Comparison of ENCODE assay signal across 8 cellular contexts in the genomic region with DNA sequence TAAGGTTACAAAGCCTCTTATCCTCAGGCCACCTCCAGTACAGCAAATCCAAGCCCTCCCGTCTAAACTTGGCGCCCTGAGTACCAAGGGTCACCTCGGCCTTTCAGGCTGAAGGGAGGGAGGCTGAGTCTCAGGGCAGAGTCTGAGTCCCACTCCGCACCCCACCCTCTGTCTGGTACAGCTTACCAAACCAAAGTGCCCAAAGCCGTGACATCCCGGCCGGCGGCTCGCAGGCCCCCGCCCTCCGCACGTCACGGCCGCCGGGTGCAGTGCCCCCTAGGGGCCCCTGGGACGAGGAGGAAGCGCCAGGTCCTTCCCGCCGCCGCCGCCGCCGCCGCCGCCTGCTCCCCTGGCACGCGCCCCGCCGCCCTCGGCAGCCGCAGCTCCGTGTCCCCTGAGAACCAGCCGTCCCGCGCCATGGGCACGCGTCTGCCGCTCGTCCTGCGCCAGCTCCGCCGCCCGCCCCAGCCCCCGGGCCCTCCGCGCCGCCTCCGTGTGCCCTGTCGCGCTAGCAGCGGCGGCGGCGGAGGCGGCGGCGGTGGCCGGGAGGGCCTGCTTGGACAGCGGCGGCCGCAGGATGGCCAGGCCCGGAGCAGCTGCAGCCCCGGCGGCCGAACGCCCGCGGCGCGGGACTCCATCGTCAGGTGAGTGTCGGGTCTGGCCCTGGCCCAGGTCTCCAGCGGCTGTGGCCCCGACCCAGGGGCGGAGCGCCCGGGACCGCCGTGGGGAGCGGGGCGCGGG. TPM values are rescaled to one million over a fixed set of nuclear protein-coding genes. Genes with fewer than 3 reads are reported as not detected.
A peak's percentile ranks its signal among the peaks of the same experiment; 100 is the strongest.
DNase-seq lines count a peak whose midpoint lies in the region; ATAC-seq, FAIRE-seq and TF ChIP-seq lines count a peak whose summit lies in the region.

TSS of gene MTHFD1L (plus strand) at position 297 of the 741 bp plus-strand sequence. CDS start at position 418, 121 bp downstream.

- intact Hi-C loops in kidney (cut with DNase I): no loop called here

- peak; percentile 69 for DNase-seq in NK-92 treated with Interleukin-12 subunit alpha and Interleukin-12 subunit beta, amount 100 ng/mL, for 24 hours (lab: John Stamatoyannopoulos, UW)
- DNase-seq in NK-92 (lab: John Stamatoyannopoulos, UW; ENCODE audit: unreplicated experiment) (no peak), NCI-H146 treated with DMSO at 0.1 percent for 48 hours (lab: John Stamatoyannopoulos, UW; ENCODE audit: unreplicated experiment) (peak; percentile 62), kidney (peak; percentile 94)
- peak; percentile 31 to 49 (median 43) for DNase-seq in activated CD4-positive, CD25-positive, alpha-beta regulatory T cell (lab: John Stamatoyannopoulos, UW)
- peak; percentile 35 for DNase-seq in central memory CD8-positive, alpha-beta T cell (ENCODE audit: low spot score in 2 of 2)
- DNase-seq in stimulated activated CD4-positive, alpha-beta T cell treated with anti-CD3 and anti-CD28 coated beads, Interleukin-15, amount 100 ng/mL, for 24 hours: peak; percentile 88

- H3K27ac ChIP-seq in kidney (ENCODE audit: low read depth in 2 of 2, low read length in 2 of 2): peak within 1 kb of the TSS; percentile 91 to 93

- FAIRE-seq in kidney (lab: Jason Lieb, UNC): no peak

- ATAC-seq in HG02840 (IDR thresholded peaks at IDR 0.05; ENCODE audit: low FRiP score, unreplicated experiment): peak; percentile 65
- ATAC-seq in central memory CD8-positive, alpha-beta T cell (replicated peaks; ENCODE audit: extremely low read depth, poor library complexity, severe bottlenecking): peak; percentile 73

- no peaks in the 10 kb centered on the region for H3K36me3 ChIP-seq in kidney (ENCODE audit: control insufficient read depth in 1 of 2, insufficient read depth in 2 of 2, low read length in 2 of 2)

- H3K27ac Mint-ChIP-seq in central memory CD8-positive, alpha-beta T cell (ENCODE audit: low read depth): no peak within 1 kb of the TSS

- H3K4me3 Mint-ChIP-seq in central memory CD8-positive, alpha-beta T cell: peak within 1 kb of the TSS; percentile 79

- peaks cover 6% of the 10 kb centered on the region for H3K4me1 Mint-ChIP-seq in central memory CD8-positive, alpha-beta T cell

- TF ChIP-seq CTCF in kidney (IDR thresholded peaks at IDR 0.05; ENCODE audit: borderline replicate concordance, extremely low read depth, insufficient read depth): peak; percentile 44

- H3K9ac ChIP-seq in kidney (ENCODE audit: low read length in 2 of 2): peak within 1 kb of the TSS; percentile 78 to 81

- H3K9me3 ChIP-seq in kidney (ENCODE audit: control insufficient read depth in 1 of 2, low read length in 2 of 2): no peaks in the 10 kb centered on the region

- no peaks in the 10 kb centered on the region for H3K9me3 Mint-ChIP-seq in central memory CD8-positive, alpha-beta T cell

- peaks cover 20% of the 10 kb centered on the region for H3K27me3 Mint-ChIP-seq in central memory CD8-positive, alpha-beta T cell

- H3K4me1 ChIP-seq in kidney (ENCODE audit: control insufficient read depth in 1 of 2, insufficient read depth in 1 of 2, low read depth in 1 of 2, low read length in 2 of 2): peaks cover 0 to 3% of the 10 kb centered on the region in 2 donors

- peaks cover 10% of the 10 kb centered on the region for H3K36me3 Mint-ChIP-seq in central memory CD8-positive, alpha-beta T cell (ENCODE audit: insufficient read depth)

- H3K4me3 ChIP-seq in kidney (ENCODE audit: low read length in 2 of 2): peak within 1 kb of the TSS; percentile 76 to 82

RNA-seq across cellular contexts. Expression of gene MTHFD1L, which starts in this region (rescaled TPM):
- 39.6 TPM for total RNA-seq in kidney
- 4.7 TPM for polyA plus RNA-seq in kidney (ENCODE audit: insufficient read depth, low read depth, low replicate concordance)
